Comparison of ENCODE assay signal across 8 cellular contexts in genomic region chr5:177494356-177495195, GRCh38. TPM values are rescaled to one million over a fixed set of nuclear protein-coding genes. Genes with fewer than 3 reads are reported as not detected.
DNase-seq lines count a peak whose midpoint lies in the region; ATAC-seq, FAIRE-seq and TF ChIP-seq lines count a peak whose summit lies in the region.

No MANE protein-coding gene starts in this region.

- H3K79me2 ChIP-seq in smooth muscle cell (ENCODE audit: low read depth) = peaks cover 39% of the 10 kb centered on the region

- no peak overlapping the region for H2AFZ ChIP-seq in smooth muscle cell (ENCODE audit: low read depth)

- no peaks in the 10 kb centered on the region for H3K9me3 ChIP-seq in iPS-15b (ENCODE audit: control insufficient read depth, insufficient read depth, low read length)
- H3K9me3 ChIP-seq in smooth muscle cell (replicated peaks; ENCODE audit: low read depth) = no peaks in the 10 kb centered on the region

- no peak for FAIRE-seq in GM12892 (lab: Jason Lieb, UNC)

- H3K4me1 ChIP-seq in iPS-15b (ENCODE audit: control insufficient read depth, insufficient read depth, low read length) (peaks cover 19% of the 10 kb centered on the region), smooth muscle cell (ENCODE audit: low read depth) (peaks cover 34% of the 10 kb centered on the region)

- H3K9ac ChIP-seq in iPS-15b (ENCODE audit: low read depth, low read length) = peak overlapping the region; percentile 32
- peak overlapping the region; percentile 69 for H3K9ac ChIP-seq in smooth muscle cell (ENCODE audit: low read depth)

- 26 to 58% (median 34%) methylated on average over 11 of the region's 11 CpGs for WGBS in adipose tissue, 3 donors
- 25% methylated on average over 7 of the region's 11 CpGs for WGBS in smooth muscle cell (ENCODE audit: low lambda C conversion rate)

- TF ChIP-seq POLR2A in GM12892 (IDR thresholded peaks at IDR 0.05; ENCODE audit: low read depth, low read length) = no peak

- peaks cover 32% of the 10 kb centered on the region for H3F3A ChIP-seq in smooth muscle cell (ENCODE audit: low read depth)

- H3K27me3 ChIP-seq in iPS-15b (ENCODE audit: control insufficient read depth, insufficient read depth, low read length) (peaks cover 12% of the 10 kb centered on the region), smooth muscle cell (ENCODE audit: low read depth) (no peaks in the 10 kb centered on the region)

- peak; percentile 23 for TF ChIP-seq CTCF in smooth muscle cell (IDR thresholded peaks at IDR 0.05; ENCODE audit: borderline replicate concordance, insufficient read depth, poor library complexity, severe bottlenecking)

- DNase-seq in GM04503 (ENCODE audit: low read depth) = peak; percentile 31
- DNase-seq in MV-4-11 (lab: John Stamatoyannopoulos, UW) = peak; percentile 91
- DNase-seq in smooth muscle cell (lab: John Stamatoyannopoulos, UW; ENCODE audit: unreplicated experiment) = peak; percentile 74
- no peak for DNase-seq in GM12892 (ENCODE audit: insufficient read length)
- no peak for DNase-seq in stimulated activated naive CD4-positive, alpha-beta T cell (lab: John Stamatoyannopoulos, UW)

- peaks cover 25% of the 10 kb centered on the region for H3K36me3 ChIP-seq in iPS-15b (ENCODE audit: control insufficient read depth, insufficient read depth, low read length)
- H3K36me3 ChIP-seq in smooth muscle cell (ENCODE audit: low read depth) = no peaks in the 10 kb centered on the region

- H4K20me1 ChIP-seq in smooth muscle cell (ENCODE audit: low read depth) = peaks cover 49% of the 10 kb centered on the region

- H3K4me3 ChIP-seq in iPS-15b (ENCODE audit: low read depth, low read length) = peak overlapping the region; percentile 70
- peak overlapping the region; percentile 6 for H3K4me3 ChIP-seq in smooth muscle cell

- H3K27ac ChIP-seq in adipose tissue (ENCODE audit: low read depth, low read length) = peak overlapping the region; percentile 76
- peak overlapping the region; percentile 96 for H3K27ac ChIP-seq in smooth muscle cell (ENCODE audit: low read depth)

- peak overlapping the region; percentile 99 for H3K4me2 ChIP-seq in smooth muscle cell

- no peak for ATAC-seq in HG03342 (IDR thresholded peaks at IDR 0.05; ENCODE audit: unreplicated experiment)

RNA-seq across cellular contexts. Expression of gene PDLIM7, which starts 2.8 kb away (rescaled TPM):
- polyA plus RNA-seq in adipose tissue (100 to 1,000 TPM in 1 of 3 donors, 10 to 100 TPM in 2; 10.5 to 105 (median 54.0) TPM), smooth muscle cell (511 and 635 TPM in 2 replicates)
- 172 and 235 TPM in 2 replicates for total RNA-seq in smooth muscle cell
- polyA plus RNA-seq in GM12892 (2012; ENCODE audit: missing spikeins) = 12.2 TPM

RNA-seq across cellular contexts. Expression of gene DOK3, which starts 15.1 kb away (rescaled TPM):
- polyA plus RNA-seq in adipose tissue (10 to 100 TPM in 2 of 3 donors, 1 to 10 TPM in 1; 5.2 to 17.7 (median 15.1) TPM), smooth muscle cell (1.4 and 3.5 TPM in 2 replicates)
- total RNA-seq in smooth muscle cell = 0.58 and 1.5 TPM in 2 replicates
- 27.7 TPM for polyA plus RNA-seq in GM12892 (2012; ENCODE audit: missing spikeins)

RNA-seq across cellular contexts. Expression of gene DBN1, which starts 21.1 kb away (rescaled TPM):
- polyA plus RNA-seq in adipose tissue (10 to 100 TPM; 10.1 to 85.7 (median 45.1) TPM), smooth muscle cell (194 and 202 TPM in 2 replicates)
- 116 and 121 TPM in 2 replicates for total RNA-seq in smooth muscle cell
- polyA plus RNA-seq in GM12892 (2012; ENCODE audit: missing spikeins) = 6.8 TPM

RNA-seq across cellular contexts. Expression of gene DDX41, which starts 22.2 kb away (rescaled TPM):
- polyA plus RNA-seq in adipose tissue = 10 to 100 TPM; 45.8 to 77.4 (median 77.2) TPM
- total RNA-seq in smooth muscle cell = 77.2 and 90.0 TPM in 2 replicates
- 72.5 and 80.4 TPM in 2 replicates for polyA plus RNA-seq in smooth muscle cell
- polyA plus RNA-seq in GM12892 (2012; ENCODE audit: missing spikeins) = 112 TPM

RNA-seq across cellular contexts. Expression of gene PRR7, which starts 48.0 kb away (rescaled TPM):
- 1 to 10 TPM in 2 of 3 donors, under 1 TPM in 1; 0.34 to 2.7 (median 1.9) TPM for polyA plus RNA-seq in adipose tissue
- 6.5 and 6.7 TPM in 2 replicates for total RNA-seq in smooth muscle cell
- 31.9 and 33.6 TPM in 2 replicates for polyA plus RNA-seq in smooth muscle cell
- polyA plus RNA-seq in GM12892 (2012; ENCODE audit: missing spikeins) = 0.34 TPM

Comparison
In these comparisons a context has a peak if more than half of its experiments do, and no peak if none do; other contexts are left out.
1. DNase-seq: peak in GM04503 (single experiment), MV-4-11 (single experiment) and smooth muscle cell (single experiment); none in GM12892 (single experiment) and stimulated activated naive CD4-positive, alpha-beta T cell (0 of 6).